1 cellular context compared by ENCODE assay signal in genomic region chr19:48965033-48965805, GRCh38.
TF ChIP-seq lines count a peak whose summit lies in the region.

Gene FTL (plus strand): TSS chr19:48965309. CDS start chr19:48965508, 199 bp downstream.

TF ChIP-seq in HepG2, 621 proteins besides CTCF, POLR2A, EP300 and RAD21 (continued from another document and continues in another):
- TF ChIP-seq NFIB (CRISPR knock-in tag; IDR thresholded peaks at IDR 0.05; ENCODE audit: borderline replicate concordance), result 0 out of 2 replicates have a peak, but pooled peaks have one; percentile 64
- peak; percentile 13 to 55; a peak in 3 of 4 replicates for TF ChIP-seq HMGXB4 (CRISPR knock-in tag; IDR thresholded peaks at IDR 0.05; ENCODE audit: borderline replicate concordance in 1 of 2, low read depth in 1 of 2)
- TF ChIP-seq JUN (CRISPR knock-in tag; IDR thresholded peaks at IDR 0.05), result peak; percentile 24; the same call in 1 of the 2 replicates
- TF ChIP-seq, protein P1, sequence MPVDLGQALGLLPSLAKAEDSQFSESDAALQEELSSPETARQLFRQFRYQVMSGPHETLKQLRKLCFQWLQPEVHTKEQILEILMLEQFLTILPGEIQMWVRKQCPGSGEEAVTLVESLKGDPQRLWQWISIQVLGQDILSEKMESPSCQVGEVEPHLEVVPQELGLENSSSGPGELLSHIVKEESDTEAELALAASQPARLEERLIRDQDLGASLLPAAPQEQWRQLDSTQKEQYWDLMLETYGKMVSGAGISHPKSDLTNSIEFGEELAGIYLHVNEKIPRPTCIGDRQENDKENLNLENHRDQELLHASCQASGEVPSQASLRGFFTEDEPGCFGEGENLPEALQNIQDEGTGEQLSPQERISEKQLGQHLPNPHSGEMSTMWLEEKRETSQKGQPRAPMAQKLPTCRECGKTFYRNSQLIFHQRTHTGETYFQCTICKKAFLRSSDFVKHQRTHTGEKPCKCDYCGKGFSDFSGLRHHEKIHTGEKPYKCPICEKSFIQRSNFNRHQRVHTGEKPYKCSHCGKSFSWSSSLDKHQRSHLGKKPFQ (CRISPR knock-in tag; IDR thresholded peaks at IDR 0.05; ENCODE audit: insufficient replicate concordance), result no peak
- peak; percentile 100 for TF ChIP-seq AGO2 (optimal IDR thresholded peaks at IDR 0.05; ENCODE audit: low read depth, low read length)
- no peak for TF ChIP-seq PBX2 (CRISPR knock-in tag; IDR thresholded peaks at IDR 0.05)
- TF ChIP-seq ZNF850 (CRISPR knock-in tag; conservative IDR thresholded peaks at IDR 0.05), result no peak
- no peak; the same call in none of the 2 replicates for TF ChIP-seq MXD4 (CRISPR knock-in tag; IDR thresholded peaks at IDR 0.05)
- TF ChIP-seq SPEN (CRISPR knock-in tag; IDR thresholded peaks at IDR 0.05; ENCODE audit: low read depth), result 0 out of 2 replicates have a peak, but pooled peaks have one; percentile 67
- TF ChIP-seq, protein P2, sequence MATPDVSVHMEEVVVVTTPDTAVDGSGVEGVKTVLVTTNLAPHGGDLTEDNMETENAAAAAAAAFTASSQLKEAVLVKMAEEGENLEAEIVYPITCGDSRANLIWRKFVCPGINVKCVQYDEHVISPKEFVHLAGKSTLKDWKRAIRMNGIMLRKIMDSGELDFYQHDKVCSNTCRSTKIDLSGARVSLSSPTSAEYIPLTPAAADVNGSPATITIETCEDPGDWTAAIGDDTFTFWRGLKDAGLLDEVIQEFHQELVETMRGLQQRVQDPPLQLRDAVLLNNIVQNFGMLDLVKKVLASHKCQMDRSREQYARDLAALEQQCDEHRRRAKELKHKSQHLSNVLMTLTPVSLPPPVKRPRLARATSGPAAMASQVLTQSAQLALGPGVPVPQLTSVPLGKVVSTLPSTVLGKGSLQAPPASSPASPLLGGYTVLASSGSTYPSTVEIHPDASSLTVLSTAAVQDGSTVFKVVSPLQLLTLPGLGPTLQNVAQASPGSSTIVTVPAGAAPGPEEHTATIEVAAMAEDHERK (CRISPR knock-in tag; IDR thresholded peaks at IDR 0.05; ENCODE audit: low read depth), result no peak
- TF ChIP-seq HNF4A (CRISPR knock-in tag; IDR thresholded peaks at IDR 0.05), result 0 out of 2 replicates have a peak, but pooled peaks have one; percentile 18
- TF ChIP-seq RFX1 (IDR thresholded peaks at IDR 0.05), result no peak
- no peak; the same call in 1 of the 2 replicates for TF ChIP-seq RXRA (CRISPR knock-in tag; IDR thresholded peaks at IDR 0.05)
- TF ChIP-seq ZNF549 (CRISPR knock-in tag; IDR thresholded peaks at IDR 0.05), result peak; percentile 87; the same call in 1 of the 2 replicates
- 0 out of 2 replicates have a peak, but pooled peaks have one; percentile 76 for TF ChIP-seq ZNF468 (CRISPR knock-in tag; IDR thresholded peaks at IDR 0.05)
- peak; percentile 83 for TF ChIP-seq ZFP91 (CRISPR knock-in tag; IDR thresholded peaks at IDR 0.05; ENCODE audit: borderline replicate concordance)
- no peak for TF ChIP-seq FOXA1 (IDR thresholded peaks at IDR 0.05)
- peak; percentile 20; the same call in 1 of the 2 replicates for TF ChIP-seq FOXA1 (CRISPR knock-in tag; IDR thresholded peaks at IDR 0.05)
- TF ChIP-seq FLYWCH1 (CRISPR knock-in tag; IDR thresholded peaks at IDR 0.05), result 0 out of 2 replicates have a peak, but pooled peaks have one; percentile 43
- TF ChIP-seq PITX1 (CRISPR knock-in tag; IDR thresholded peaks at IDR 0.05), result peak; percentile 69; the same call in 1 of the 2 replicates
- TF ChIP-seq, protein P3, sequence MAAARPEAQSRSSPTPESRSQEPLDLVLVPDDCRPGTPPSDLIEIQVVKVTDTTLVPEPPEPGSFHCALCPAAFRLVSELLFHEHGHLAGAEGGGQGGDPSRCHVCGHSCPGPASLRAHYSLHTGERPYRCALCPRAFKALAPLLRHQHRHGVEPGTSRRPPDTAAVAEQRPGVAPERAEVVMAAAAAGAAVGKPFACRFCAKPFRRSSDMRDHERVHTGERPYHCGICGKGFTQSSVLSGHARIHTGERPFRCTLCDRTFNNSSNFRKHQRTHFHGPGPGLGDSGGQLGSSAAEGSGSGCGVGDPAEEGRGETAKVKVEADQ (CRISPR knock-in tag; IDR thresholded peaks at IDR 0.05; ENCODE audit: borderline replicate concordance), result peak; percentile 75; the same call in 1 of the 2 replicates
- TF ChIP-seq ATAD3A (CRISPR knock-in tag; IDR thresholded peaks at IDR 0.05), result no peak
- no peak for TF ChIP-seq NCOR1 (IDR thresholded peaks at IDR 0.05; ENCODE audit: borderline replicate concordance, low read length)
- TF ChIP-seq ZZZ3 (CRISPR knock-in tag; IDR thresholded peaks at IDR 0.05; ENCODE audit: borderline replicate concordance), result 0 out of 2 replicates have a peak, but pooled peaks have one; percentile 18
- peak; percentile 87; the same call in 1 of the 2 replicates for TF ChIP-seq SOX13 (IDR thresholded peaks at IDR 0.05)
- TF ChIP-seq SOX13 (CRISPR knock-in tag; conservative IDR thresholded peaks at IDR 0.05 in 1 of 2, IDR thresholded peaks at IDR 0.05 in 1 of 2), result no peak; a peak in 1 of 4 replicates
- peak; percentile 13; the same call in 1 of the 2 replicates for TF ChIP-seq ZNF329 (CRISPR knock-in tag; IDR thresholded peaks at IDR 0.05; ENCODE audit: low read depth)
- TF ChIP-seq ZSCAN12 (CRISPR knock-in tag; IDR thresholded peaks at IDR 0.05), result peak; percentile 97
- TF ChIP-seq ZNF773 (CRISPR knock-in tag; IDR thresholded peaks at IDR 0.05; ENCODE audit: borderline replicate concordance), result peak; percentile 96
- peak; percentile 95; the same call in 1 of the 2 replicates for TF ChIP-seq TBP (CRISPR knock-in tag; IDR thresholded peaks at IDR 0.05)
- peak; percentile 96 for TF ChIP-seq RBM22 (optimal IDR thresholded peaks at IDR 0.05; ENCODE audit: low read length)
- peak; percentile 74; the same call in 1 of the 2 replicates for TF ChIP-seq ZFX (CRISPR knock-in tag; IDR thresholded peaks at IDR 0.05; ENCODE audit: low read depth)
- no peak for TF ChIP-seq ATM (IDR thresholded peaks at IDR 0.05; ENCODE audit: borderline replicate concordance)
- TF ChIP-seq ZNF616 (CRISPR knock-in tag; IDR thresholded peaks at IDR 0.05; ENCODE audit: low read depth), result no peak
- no peak for TF ChIP-seq ZNF841 (CRISPR knock-in tag; IDR thresholded peaks at IDR 0.05; ENCODE audit: borderline replicate concordance)
- peak; percentile 64; the same call in 1 of the 2 replicates for TF ChIP-seq TSC22D2 (CRISPR knock-in tag; IDR thresholded peaks at IDR 0.05; ENCODE audit: borderline replicate concordance)
- no peak; the same call in 1 of the 2 replicates for TF ChIP-seq ATRX (CRISPR knock-in tag; IDR thresholded peaks at IDR 0.05; ENCODE audit: borderline replicate concordance)
- no peak for TF ChIP-seq ZNF17 (CRISPR knock-in tag; IDR thresholded peaks at IDR 0.05)
- no peak for TF ChIP-seq SCMH1 (CRISPR knock-in tag; IDR thresholded peaks at IDR 0.05; ENCODE audit: borderline replicate concordance)
- peak; percentile 58 for TF ChIP-seq ZSCAN25 (CRISPR knock-in tag; IDR thresholded peaks at IDR 0.05)
- peak; percentile 69; the same call in 1 of the 2 replicates for TF ChIP-seq ZNF589 (CRISPR knock-in tag; conservative IDR thresholded peaks at IDR 0.05)
- TF ChIP-seq SP2 (CRISPR knock-in tag; IDR thresholded peaks at IDR 0.05), result peak; percentile 91
- TF ChIP-seq MED13 (CRISPR knock-in tag; IDR thresholded peaks at IDR 0.05), result peak; percentile 98
- TF ChIP-seq SSRP1 (CRISPR knock-in tag; IDR thresholded peaks at IDR 0.05), result peak; percentile 98; the same call in 1 of the 2 replicates
- peak; percentile 52; the same call in 1 of the 3 replicates for TF ChIP-seq MXI1 (IDR thresholded peaks at IDR 0.05; ENCODE audit: borderline replicate concordance, low read depth, low read length)
- TF ChIP-seq, protein P4, sequence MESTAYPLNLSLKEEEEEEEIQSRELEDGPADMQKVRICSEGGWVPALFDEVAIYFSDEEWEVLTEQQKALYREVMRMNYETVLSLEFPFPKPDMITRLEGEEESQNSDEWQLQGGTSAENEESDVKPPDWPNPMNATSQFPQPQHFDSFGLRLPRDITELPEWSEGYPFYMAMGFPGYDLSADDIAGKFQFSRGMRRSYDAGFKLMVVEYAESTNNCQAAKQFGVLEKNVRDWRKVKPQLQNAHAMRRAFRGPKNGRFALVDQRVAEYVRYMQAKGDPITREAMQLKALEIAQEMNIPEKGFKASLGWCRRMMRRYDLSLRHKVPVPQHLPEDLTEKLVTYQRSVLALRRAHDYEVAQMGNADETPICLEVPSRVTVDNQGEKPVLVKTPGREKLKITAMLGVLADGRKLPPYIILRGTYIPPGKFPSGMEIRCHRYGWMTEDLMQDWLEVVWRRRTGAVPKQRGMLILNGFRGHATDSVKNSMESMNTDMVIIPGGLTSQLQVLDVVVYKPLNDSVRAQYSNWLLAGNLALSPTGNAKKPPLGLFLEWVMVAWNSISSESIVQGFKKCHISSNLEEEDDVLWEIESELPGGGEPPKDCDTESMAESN (CRISPR knock-in tag; conservative IDR thresholded peaks at IDR 0.05), result peak; percentile 52
- TF ChIP-seq ZNF496 (CRISPR knock-in tag; IDR thresholded peaks at IDR 0.05; ENCODE audit: insufficient replicate concordance), result no peak
- TF ChIP-seq GPN1 (CRISPR knock-in tag; IDR thresholded peaks at IDR 0.05; ENCODE audit: borderline replicate concordance), result no peak
- TF ChIP-seq ZNF451 (CRISPR knock-in tag; IDR thresholded peaks at IDR 0.05), result no peak
- TF ChIP-seq ZNF816 (CRISPR knock-in tag; IDR thresholded peaks at IDR 0.05; ENCODE audit: borderline replicate concordance), result no peak; the same call in 1 of the 2 replicates
- peak; percentile 64 for TF ChIP-seq CEBPG (CRISPR knock-in tag; IDR thresholded peaks at IDR 0.05)
- TF ChIP-seq ASH2L (IDR thresholded peaks at IDR 0.05; ENCODE audit: insufficient read length, low read depth, low read length), result peak; percentile 40
- TF ChIP-seq NFKB2 (CRISPR knock-in tag; IDR thresholded peaks at IDR 0.05; ENCODE audit: borderline replicate concordance), result peak; percentile 91
- no peak for TF ChIP-seq SOX6 (IDR thresholded peaks at IDR 0.05)
- TF ChIP-seq SOX6 (CRISPR knock-in tag; IDR thresholded peaks at IDR 0.05), result peak; percentile 69
- TF ChIP-seq ISX (CRISPR knock-in tag; conservative IDR thresholded peaks at IDR 0.05), result peak; percentile 89; the same call in 1 of the 2 replicates
- TF ChIP-seq SNAPC2 (CRISPR knock-in tag; IDR thresholded peaks at IDR 0.05), result no peak
- peak; percentile 44; the same call in 1 of the 2 replicates for TF ChIP-seq ZSCAN5A (CRISPR knock-in tag; IDR thresholded peaks at IDR 0.05; ENCODE audit: borderline replicate concordance)
- TF ChIP-seq ZNF761 (CRISPR knock-in tag; conservative IDR thresholded peaks at IDR 0.05), result peak; percentile 75
- 0 out of 2 replicates have a peak, but pooled peaks have one; percentile 31 for TF ChIP-seq BCL6 (CRISPR knock-in tag; IDR thresholded peaks at IDR 0.05)
